In genomic region chr7:2099036-2099957, GRCh38 we compare ENCODE assay signal across 10 cellular contexts.
A peak's percentile ranks its signal among the peaks of the same experiment; 100 is the strongest.
DNase-seq lines count a peak whose midpoint lies in the region; ATAC-seq and TF ChIP-seq lines count a peak whose summit lies in the region.
"Had no signal": no experiment of that assay in that cellular context is flagged by ENCODE, and none has a peak within 500 bp of the region (broad histone marks: within the 10 kb centered on the region; RNA-seq: fewer than 3 reads in every experiment).

No MANE protein-coding gene starts in this region.

- H3K27me3 Mint-ChIP-seq in T-cell, result no peaks in the 10 kb centered on the region

- peaks cover 45 to 57% (median 56%) of the 10 kb centered on the region in 3 donors for H3K4me1 Mint-ChIP-seq in T-cell

- peak overlapping the region in 2 of 3 donors; percentile 9 to 63 for H3K4me3 Mint-ChIP-seq in T-cell

- intact Hi-C loops in testis (cut with DNase I; ENCODE audit: low total_unique reads) (no loop called here), stomach (cut with DNase I; ENCODE audit: low total_unique reads) (no loop called here)

- DNase-seq in activated gamma-delta T cell treated with Interleukin-2 at 50 U/mL for 16 hours (peak; percentile 14), activated gamma-delta T cell (lab: John Stamatoyannopoulos, UW) (no peak), T-cell (peak in 22 of 34 experiments; percentile 18 to 62 (median 36)), cardiac fibroblast (ENCODE audit: low read depth in 2 of 2) (peak; percentile 22 to 29), testis (peak; percentile 44), NCI-H524 treated with DMSO at 0.1 percent for 48 hours (lab: John Stamatoyannopoulos, UW) (no peak), NCI-H1694 treated with DMSO at 0.1 percent for 48 hours (lab: John Stamatoyannopoulos, UW) (no peak), stomach (no peak)
- DNase-seq: NCI-H1436 had no signal

- 80 to 82% methylated on average over 24 to 30 of the region's 30 CpGs for WGBS in testis, 2 donors
- 73 to 86% (median 80%) methylated on average over 25 to 30 of the region's 30 CpGs for WGBS in stomach, 5 donors

- H3K36me3 ChIP-seq in testis (ENCODE audit: low read depth, missing control alignments) (no peaks in the 10 kb centered on the region), stomach (no peaks in the 10 kb centered on the region)

- POLR2A ChIA-PET in T-cell (lab: Charles Lee), result no interaction called here

- H3K27ac ChIP-seq in testis, result no peak overlapping the region
- H3K27ac ChIP-seq in stomach, result no peak overlapping the region

- H3K36me3 Mint-ChIP-seq in T-cell, result peaks cover 5% of the 10 kb centered on the region

- TF ChIP-seq EP300 in stomach (IDR thresholded peaks at IDR 0.05), result no peak

- H3K4me1 ChIP-seq in testis, result peaks cover 30% of the 10 kb centered on the region
- peaks cover 8 to 13% (median 10%) of the 10 kb centered on the region in 4 donors for H3K4me1 ChIP-seq in stomach

- TF ChIP-seq POLR2A in testis (IDR thresholded peaks at IDR 0.05), result no peak
- TF ChIP-seq POLR2A in stomach (IDR thresholded peaks at IDR 0.05), result no peak

- no peaks in the 10 kb centered on the region for H3K9me3 Mint-ChIP-seq in T-cell

- CTCF ChIA-PET in T-cell (lab: Charles Lee), result interaction anchor here in 1 of 2 donors (1.0 kb wide), 1 partner anchor 10 kb away, joined by 3 read pairs; no protein-coding TSS in a partner anchor

- ATAC-seq in T-cell (replicated peaks in 1 of 4), result peak; percentile 56 to 71 (median 66)
- ATAC-seq: HCT116 had no signal

- no peak for TF ChIP-seq CTCF in cardiac fibroblast (IDR thresholded peaks at IDR 0.05; ENCODE audit: low read depth, low read length)
- no peak for TF ChIP-seq CTCF in testis (IDR thresholded peaks at IDR 0.05)
- TF ChIP-seq CTCF in stomach (IDR thresholded peaks at IDR 0.05), result no peak

- no peaks in the 10 kb centered on the region for H3K27me3 ChIP-seq in testis
- H3K27me3 ChIP-seq in stomach, result no peaks in the 10 kb centered on the region

- H3K9me3 ChIP-seq in testis, result no peaks in the 10 kb centered on the region
- no peaks in the 10 kb centered on the region for H3K9me3 ChIP-seq in stomach

- H3K27ac Mint-ChIP-seq in T-cell, result peak overlapping the region; percentile 81 to 84

- H3K4me3 ChIP-seq in cardiac fibroblast (replicated peaks in 1 of 2; ENCODE audit: low read depth in 2 of 2, low read length in 2 of 2) (no peak overlapping the region), testis (no peak overlapping the region), stomach (no peak overlapping the region)

Comparison
In these comparisons a context has a peak if more than half of its experiments do, and no peak if none do; other contexts are left out.
1. DNase-seq: peak in activated gamma-delta T cell treated with Interleukin-2 at 50 U/mL for 16 hours (single experiment), T-cell (22 of 34), cardiac fibroblast (2 of 2) and testis (single experiment); none in activated gamma-delta T cell (single experiment), NCI-H524 treated with DMSO at 0.1 percent for 48 hours (single experiment), NCI-H1694 treated with DMSO at 0.1 percent for 48 hours (single experiment) and stomach (single experiment).